ENCODE assay signal across 21 cellular contexts in the genomic region with DNA sequence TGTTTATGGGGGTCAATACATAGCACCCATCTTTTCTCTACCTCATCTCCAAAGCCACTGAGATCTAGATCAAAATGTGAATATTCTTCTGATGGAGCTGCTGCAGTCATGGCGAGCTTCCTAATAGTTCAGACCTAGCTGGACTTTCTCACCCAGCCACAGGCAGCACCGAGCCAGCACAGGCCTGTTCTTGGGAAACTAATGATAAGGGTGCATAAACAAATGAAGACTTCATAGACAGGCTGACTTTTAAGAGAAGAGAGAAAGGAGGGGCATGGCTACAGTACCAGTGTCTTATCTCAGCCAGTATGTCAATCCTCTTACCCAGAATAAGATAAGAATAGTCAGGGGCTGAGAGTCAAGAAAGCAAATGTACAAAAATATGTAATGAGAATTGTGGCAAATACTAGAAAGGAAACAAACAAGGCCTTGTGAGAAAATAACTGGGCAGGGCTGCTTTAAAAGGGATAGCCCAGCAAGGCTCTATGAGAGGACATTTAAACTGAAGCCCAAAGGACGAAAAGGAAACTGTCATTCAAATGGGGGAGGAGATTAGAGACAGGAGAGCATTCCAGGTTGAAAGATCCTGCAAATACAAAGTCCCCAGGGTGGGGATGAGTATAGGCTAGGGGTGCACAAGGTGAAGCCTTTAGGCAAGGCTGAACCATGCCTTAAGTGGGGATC. TPM values are rescaled to one million over a fixed set of nuclear protein-coding genes. Genes with fewer than 3 reads are reported as not detected.
DNase-seq lines count a peak whose midpoint lies in the region; ATAC-seq, FAIRE-seq and TF ChIP-seq lines count a peak whose summit lies in the region.
"Had no signal": no experiment of that assay in that cellular context is flagged by ENCODE, and none has a peak within 500 bp of the region (broad histone marks: within the 10 kb centered on the region; RNA-seq: fewer than 3 reads in every experiment).

No MANE protein-coding gene starts in this region.

- in situ Hi-C loops in HepG2 (cut with HindIII; ENCODE audit: extremely low pct_ligation_motif_present, low pct_unique_long_range_greater_than_20kb), result no loop called here
- in situ Hi-C loops in GM13976 (cut with MboI; ENCODE audit: low sequenced_read_pairs, unreplicated experiment), result no loop called here

- ATAC-seq in HepG2 (no peak), heart right ventricle (peak; percentile 83 to 98 (median 91)), HG02938 (IDR thresholded peaks at IDR 0.05; ENCODE audit: unreplicated experiment) (no peak)
- ATAC-seq: mucosa of descending colon, SK-N-SH treated with all-trans-retinoic acid at 6 μM for 48 hours had no signal

- H4K20me1 ChIP-seq in HepG2 (ENCODE audit: insufficient read depth, low read length), result no peaks in the 10 kb centered on the region

- 24% methylated on average over 3 of the region's 3 CpGs for WGBS in liver
- 6% methylated on average over 3 of the region's 3 CpGs for WGBS in HepG2 (ENCODE audit: low lambda C conversion rate)
- 9 to 22% methylated on average over 3 of the region's 3 CpGs for WGBS in heart right ventricle, 2 donors
- WGBS in mesendoderm (ENCODE audit: extremely low coverage, insufficient coverage, low lambda C conversion rate), result no CpG with 5 or more reads among the region's 3 CpGs

- H2BK5ac ChIP-seq in mesendoderm (ENCODE audit: low read length), result no peak overlapping the region

- no peak for TF ChIP-seq POLR2A in HepG2 (IDR thresholded peaks at IDR 0.05; ENCODE audit: insufficient read depth in 1 of 2, low read depth in 2 of 2, low read length in 2 of 2)

- H3K4me1 ChIP-seq in liver (ENCODE audit: control insufficient read depth in 4 of 4, insufficient read depth in 4 of 4, low read length in 3 of 4) (peaks cover 0 to 7% (median 5%) of the 10 kb centered on the region in 4 donors), HepG2 (ENCODE audit: insufficient read depth, low read length) (no peaks in the 10 kb centered on the region), heart right ventricle (peaks cover 0 to 19% (median 4%) of the 10 kb centered on the region in 9 donors), mesendoderm (ENCODE audit: control insufficient read depth, low read depth, low read length) (peaks cover 5% of the 10 kb centered on the region)
- H3K4me1 ChIP-seq: HAP-1 had no signal

- H4K5ac ChIP-seq in mesendoderm (ENCODE audit: low read length), result no peak overlapping the region

- peak overlapping the region in 1 of 2 donors; percentile 25 for H3K9ac ChIP-seq in liver (ENCODE audit: low read depth in 1 of 2, low read length in 2 of 2)
- no peak overlapping the region for H3K9ac ChIP-seq in HepG2 (ENCODE audit: insufficient read depth, low read depth, low read length)
- no peak overlapping the region for H3K9ac ChIP-seq in mesendoderm (ENCODE audit: low read length)

- no peak overlapping the region for H3K18ac ChIP-seq in mesendoderm (ENCODE audit: low read length)

- DNase-seq in HepG2 (ENCODE audit: low spot score) (no peak), heart right ventricle (peak; percentile 26 to 52), mesendoderm (peak; percentile 75), amygdala (lab: John Stamatoyannopoulos, UW) (no peak), NCI-H345 treated with DMSO at 0.1 percent for 48 hours (lab: John Stamatoyannopoulos, UW; ENCODE audit: unreplicated experiment) (no peak), GM13976 (ENCODE audit: low spot score) (no peak)
- DNase-seq: activated CD4-positive, alpha-beta memory T cell treated with anti-CD3 and anti-CD28 coated beads, Interleukin-2, amount 10 ng/mL, durations not matched to agents 7 days and 5 days; activated CD4-positive, CD25-positive, alpha-beta regulatory T cell; activated naive CD4-positive, alpha-beta T cell treated with anti-CD3 and anti-CD28 coated beads, Interleukin-2, amount 10 ng/mL, durations not matched to agents 7 days and 5 days; activated T-cell treated with anti-CD3 and anti-CD28 coated beads, Interleukin-2, amount 50 U/mL, for 24 hours; foreskin melanocyte; kidney glomerular epithelial cell; mucosa of descending colon; NCI-H187; NCI-H446 treated with DMSO at 0.1 percent for 48 hours; NK-92 treated with Interleukin-12 subunit alpha and Interleukin-12 subunit beta, amount 100 ng/mL, for 24 hours had no signal

- no peaks in the 10 kb centered on the region for H3K9me3 ChIP-seq in liver (ENCODE audit: control insufficient read depth in 4 of 4, low read length in 3 of 4)
- H3K9me3 ChIP-seq in HepG2 (ENCODE audit: low read length), result no peaks in the 10 kb centered on the region
- no peaks in the 10 kb centered on the region for H3K9me3 ChIP-seq in heart right ventricle
- H3K9me3 ChIP-seq: HAP-1, mucosa of descending colon had no signal

- TF ChIP-seq CTCF in liver (IDR thresholded peaks at IDR 0.05; ENCODE audit: low read depth, low read length, missing input control) (no peak), HepG2 (CRISPR knock-in tag; IDR thresholded peaks at IDR 0.05) (no peak), heart right ventricle (IDR thresholded peaks at IDR 0.05) (no peak), GM13976 (IDR thresholded peaks at IDR 0.05; ENCODE audit: borderline replicate concordance, control extremely low read depth, extremely low read depth, insufficient read depth, missing control alignments) (no peak)

- intact Hi-C loops in HepG2 (cut with micrococcal nuclease; ENCODE audit: unreplicated experiment) (no loop called here), heart right ventricle (cut with DNase I) (loop anchor here in 1 of 10 donors (5.0 kb wide), 1 partner anchor 48 kb away; no protein-coding TSS in a partner anchor)

- CTCF ChIA-PET in HepG2 (lab: Yijun Ruan, JAX; ENCODE audit: low intra/inter-chr PET ratio, low total read pairs), result no interaction called here

- H3K56ac ChIP-seq in mesendoderm (ENCODE audit: low read length), result no peak overlapping the region

- TF ChIP-seq EP300 in HepG2 (IDR thresholded peaks at IDR 0.05; ENCODE audit: low read depth in 2 of 2, low read length in 2 of 2) (no peak), HepG2 (CRISPR knock-in tag; IDR thresholded peaks at IDR 0.05; ENCODE audit: borderline replicate concordance) (no peak)

- no peak overlapping the region for H3K4me2 ChIP-seq in HepG2 (ENCODE audit: low read depth, low read length)
- H3K4me2 ChIP-seq in mesendoderm (ENCODE audit: low read length), result no peak overlapping the region

- H3K27ac ChIP-seq in liver (ENCODE audit: low read depth in 1 of 2, low read length in 2 of 2) (peak overlapping the region; percentile 6 to 48), HepG2 (ENCODE audit: extremely low read length, insufficient read depth, low read length) (no peak overlapping the region), heart right ventricle (peak overlapping the region in 8 of 10 donors; percentile 18 to 76 (median 48)), mesendoderm (ENCODE audit: low read depth, low read length) (no peak overlapping the region)

- H3K27me3 ChIP-seq in liver (ENCODE audit: control insufficient read depth in 4 of 4, insufficient read depth in 4 of 4, low read length in 3 of 4) (no peaks in the 10 kb centered on the region), HepG2 (ENCODE audit: control insufficient read depth in 1 of 2, insufficient read depth in 2 of 2, low read length in 2 of 2) (no peaks in the 10 kb centered on the region), heart right ventricle (no peaks in the 10 kb centered on the region), mesendoderm (ENCODE audit: insufficient read depth, low read length, poor library complexity) (no peaks in the 10 kb centered on the region)

- POLR2A ChIA-PET in HepG2 (lab: Yijun Ruan, JAX), result no interaction called here

- peak in 1 of 2 donors; percentile 18 for TF ChIP-seq RAD21 in liver (IDR thresholded peaks at IDR 0.05)
- no peak for TF ChIP-seq RAD21 in HepG2 (CRISPR knock-in tag; IDR thresholded peaks at IDR 0.05)

- no peak overlapping the region for H2AFZ ChIP-seq in HepG2 (ENCODE audit: low read length)

- no TSS peak for BruUV-seq in HepG2 (replicated peaks; lab: Mats Ljungman, UMichigan)

- H3K79me1 ChIP-seq in mesendoderm (ENCODE audit: low read length), result no peaks in the 10 kb centered on the region

- H3K4me3 ChIP-seq in liver (ENCODE audit: low read depth in 1 of 3, low read length in 3 of 3), result no peak overlapping the region
- no peak overlapping the region for H3K4me3 ChIP-seq in HepG2 (replicated peaks in 1 of 3; ENCODE audit: insufficient read depth in 1 of 3, low read depth in 2 of 3, low read length in 3 of 3)
- H3K4me3 ChIP-seq in heart right ventricle, result no peak overlapping the region
- H3K4me3 ChIP-seq in mesendoderm (ENCODE audit: low read length), result no peak overlapping the region
- H3K4me3 ChIP-seq: HAP-1, mucosa of descending colon had no signal

- H3K36me3 ChIP-seq in liver (ENCODE audit: control insufficient read depth in 4 of 4, insufficient read depth in 3 of 4, low read depth in 1 of 4, low read length in 3 of 4), result no peaks in the 10 kb centered on the region
- H3K36me3 ChIP-seq in HepG2 (replicated peaks in 1 of 2; ENCODE audit: control insufficient read depth in 1 of 2, insufficient read depth in 2 of 2, low read length in 2 of 2), result no peaks in the 10 kb centered on the region
- no peaks in the 10 kb centered on the region for H3K36me3 ChIP-seq in heart right ventricle
- no peaks in the 10 kb centered on the region for H3K36me3 ChIP-seq in mesendoderm (ENCODE audit: control insufficient read depth, insufficient read depth, low read length)
- H3K36me3 ChIP-seq: HAP-1 had no signal

- no peak overlapping the region for H2AK5ac ChIP-seq in mesendoderm (ENCODE audit: low read length)

- FAIRE-seq in HepG2 (lab: Jason Lieb, UNC), result no peak
- FAIRE-seq: endothelial cell of umbilical vein had no signal

- H4K8ac ChIP-seq in mesendoderm (ENCODE audit: low read depth, low read length), result no peak overlapping the region

- H2BK120ac ChIP-seq in mesendoderm (ENCODE audit: low read depth, low read length), result no peak overlapping the region

- H2BK15ac ChIP-seq in mesendoderm (replicated peaks; ENCODE audit: low read depth), result no peak overlapping the region

- H3K23ac ChIP-seq in mesendoderm (ENCODE audit: low read length), result no peak overlapping the region

- no peaks in the 10 kb centered on the region for H3K79me2 ChIP-seq in HepG2 (ENCODE audit: insufficient read depth, low read length)
- no peaks in the 10 kb centered on the region for H3K79me2 ChIP-seq in mesendoderm (ENCODE audit: control insufficient read depth, insufficient read depth, low read length)

- H3K4ac ChIP-seq in mesendoderm (ENCODE audit: low read depth, low read length), result no peak overlapping the region

RNA-seq across cellular contexts. Expression of gene CDK14, which starts 21.8 kb away (rescaled TPM):
- total RNA-seq in liver (10 to 100 TPM in 1 of 2 donors, 1 to 10 TPM in 1; 9.5 to 12.4 TPM), HepG2 (2016; rRNA removed; fragmentation: Illumina TruSeq; extraction: Trizol) (0.66 and 0.71 TPM in 2 replicates), heart right ventricle (10 to 100 TPM; 12.7 to 36.5 (median 25.5) TPM)
- polyA plus RNA-seq in liver (1 to 10 TPM; 4.2 to 5.3 TPM), HepG2 (2011; rRNA removed) (0.16 and 0.26 TPM in 2 replicates), heart right ventricle (1 to 10 TPM; 3.9 to 7.7 TPM)
- 1.3 and 1.9 TPM in 2 replicates for total RNA-seq in HepG2 (2016; cell fraction: cytosol; rRNA removed; fragmentation: Illumina TruSeq; extraction: Trizol; ENCODE audit: low read depth)
- total RNA-seq in HepG2 (2016; cell fraction: insoluble cytoplasmic fraction; rRNA removed; fragmentation: Illumina TruSeq; extraction: Trizol), result 1.0 and 1.3 TPM in 2 replicates
- 0.74 and 1.5 TPM in 2 replicates for total RNA-seq in HepG2 (2016; cell fraction: membrane; rRNA removed; fragmentation: Illumina TruSeq; extraction: Trizol)
- 1.3 and 1.6 TPM in 2 replicates for total RNA-seq in HepG2 (2016; cell fraction: nucleus; rRNA removed; fragmentation: Illumina TruSeq; extraction: Trizol)
- 0.07 and 0.14 TPM in 2 replicates for polyA plus RNA-seq in HepG2 (2011; cell fraction: cytosol; rRNA removed)
- 0.06 and 0.64 TPM in 2 replicates for polyA plus RNA-seq in HepG2 (2011; cell fraction: nucleus; rRNA removed)
- 0.27 and 0.28 TPM in 2 replicates for polyA plus RNA-seq in HepG2 (2012)
- 0.12 and 0.19 TPM in 2 replicates for polyA plus RNA-seq in HepG2 (2016; cell fraction: cytosol; fragmentation: Illumina TruSeq; extraction: Trizol; ENCODE audit: low read depth)
- 0.29 and 1.1 TPM in 2 replicates for polyA plus RNA-seq in HepG2 (2016; cell fraction: insoluble cytoplasmic fraction; fragmentation: Illumina TruSeq; extraction: Trizol; ENCODE audit: low read depth)
- 0.07 and 0.38 TPM in 2 replicates for polyA plus RNA-seq in HepG2 (2016; cell fraction: membrane; fragmentation: Illumina TruSeq; extraction: Trizol; ENCODE audit: low read depth)
- polyA plus RNA-seq in HepG2 (2016; cell fraction: nucleus; fragmentation: Illumina TruSeq; extraction: Trizol; ENCODE audit: insufficient read depth, low read depth), result 0.18 and 1.0 TPM in 2 replicates
- 0.32 and 39.9 TPM in 2 replicates for polyA minus RNA-seq in HepG2 (2011; rRNA and poly(A)+ RNA removed; ENCODE audit: low replicate concordance)
- 0.09 and 0.30 TPM in 2 replicates for polyA minus RNA-seq in HepG2 (2011; cell fraction: cytosol; rRNA and poly(A)+ RNA removed)
- 3.6 and 5.2 TPM in 2 replicates for polyA minus RNA-seq in HepG2 (2011; cell fraction: nucleus; rRNA and poly(A)+ RNA removed)
- 16.3 TPM for polyA plus RNA-seq in mesendoderm (2013, experiment 1 of 2)
- 18.7 TPM for polyA plus RNA-seq in mesendoderm (2013, experiment 2 of 2)
- total RNA-seq: activated CD4-positive, alpha-beta memory T cell treated with anti-CD3 and anti-CD28 coated beads, Interleukin-2, amount 10 ng/mL, durations not matched to agents 7 days and 5 days had no signal

Comparison
In these comparisons a context has a peak if more than half of its experiments do, and no peak if none do; other contexts are left out.
1. H3K27ac ChIP-seq: peak in liver (2 of 2) and heart right ventricle (8 of 10); none in HepG2 (single experiment) and mesendoderm (single experiment).
2. ATAC-seq: peak in heart right ventricle (8 of 8); none in HepG2 (single experiment) and HG02938 (single experiment).
3. DNase-seq: peak in heart right ventricle (2 of 2) and mesendoderm (single experiment); none in HepG2 (single experiment), amygdala (0 of 56), NCI-H345 treated with DMSO at 0.1 percent for 48 hours (single experiment) and GM13976 (single experiment).